ENCODE assay signal across 8 cellular contexts in the genomic region with DNA sequence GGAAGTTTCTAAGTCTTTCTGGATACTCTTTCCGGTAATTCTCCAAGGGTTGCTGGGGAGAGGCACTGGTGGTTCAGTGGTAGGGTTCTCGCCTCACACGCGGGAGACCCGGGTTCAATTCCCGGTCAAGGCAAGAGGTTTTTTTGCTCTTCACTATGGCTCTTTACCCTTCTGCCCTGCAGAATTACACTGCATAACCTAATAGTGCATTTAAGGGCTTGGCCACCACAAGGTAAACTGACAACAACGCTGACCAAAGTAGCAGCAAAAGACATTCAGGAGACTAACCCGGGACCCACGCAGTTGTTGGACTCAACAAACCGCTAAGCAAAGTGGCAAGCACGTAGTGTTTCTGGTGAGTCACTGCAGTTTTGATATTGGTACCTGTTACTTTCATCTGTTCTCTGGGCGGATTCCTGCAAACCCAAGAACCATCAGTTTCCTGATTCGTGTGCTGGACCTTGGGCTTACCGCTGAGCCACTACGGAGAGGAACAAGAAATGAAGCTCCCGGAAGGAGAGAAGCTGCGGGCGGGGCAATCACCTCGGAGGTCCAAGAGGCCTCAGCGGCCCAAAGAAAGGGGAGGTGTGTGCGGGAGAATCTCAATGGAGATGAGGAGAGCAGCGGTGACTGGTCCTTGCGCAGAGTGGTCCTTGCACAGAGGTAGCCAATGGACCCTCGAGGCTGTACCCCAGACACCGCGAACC.
DNase-seq lines count a peak whose midpoint lies in the region; ATAC-seq, FAIRE-seq and TF ChIP-seq lines count a peak whose summit lies in the region.
"Not testable (repeated sequence)": the region's sequence is repeated elsewhere in the genome, so short reads cannot be mapped to it uniquely, and the experiment has no call there.

No MANE protein-coding gene starts in this region.

- not testable (repeated sequence) for TF ChIP-seq POLR2A in HCT116 (IDR thresholded peaks at IDR 0.05; ENCODE audit: borderline replicate concordance, extremely low read depth, insufficient read depth, insufficient read length); GM12878 (IDR thresholded peaks at IDR 0.05; ENCODE audit: low read depth, low read length)

- H3K27ac ChIP-seq in CD4-positive, alpha-beta T cell (ENCODE audit: low read depth, low read length); HCT116 (ENCODE audit: low read depth, low read length); RWPE2 (ENCODE audit: poor library complexity, severe bottlenecking); GM12878 (ENCODE audit: control insufficient read depth, insufficient read depth): not testable (repeated sequence)

- not testable (repeated sequence) for FAIRE-seq in GM12878 (lab: Jason Lieb, UNC)

- not testable (repeated sequence) for H3K36me3 Mint-ChIP-seq in CD4-positive, alpha-beta T cell (ENCODE audit: low read depth); stimulated activated memory B cell treated with anti-CD40 and anti-IgM and Interleukin-4, amounts not matched to agents 10 μg/mL and 1 μg/mL and 100 μg/mL, for 72 hours

- not testable (repeated sequence) for H3K9me3 ChIP-seq in CD4-positive, alpha-beta T cell (ENCODE audit: control insufficient read depth, low read length); HCT116 (ENCODE audit: control insufficient read depth in 1 of 2, insufficient read depth in 1 of 2, low read depth in 1 of 2, low read length in 2 of 2); RWPE2 (ENCODE audit: severe bottlenecking); GM12878 (replicated peaks; ENCODE audit: control insufficient read depth, insufficient read depth, low read length)

- H3K4me2 ChIP-seq in HCT116 (ENCODE audit: low read length); GM12878 (ENCODE audit: control insufficient read depth, insufficient read depth): not testable (repeated sequence)

- H3K27me3 ChIP-seq in CD4-positive, alpha-beta T cell (ENCODE audit: control insufficient read depth, insufficient read depth, low read length); HCT116 (ENCODE audit: insufficient read depth, low read length); RWPE2 (ENCODE audit: insufficient read depth, poor library complexity, severe bottlenecking); GM12878 (replicated peaks in 1 of 2; ENCODE audit: control insufficient read depth in 2 of 2, insufficient read depth in 2 of 2, low read length in 1 of 2): not testable (repeated sequence)

- not testable (repeated sequence) for H3K79me2 ChIP-seq in HCT116 (ENCODE audit: insufficient read depth, low read length); GM12878 (ENCODE audit: control insufficient read depth, insufficient read depth, low read length)

- peak; percentile 57 for ATAC-seq in CD4-positive, alpha-beta T cell (ENCODE audit: poor library complexity)
- ATAC-seq in GM19035 (IDR thresholded peaks at IDR 0.05; ENCODE audit: unreplicated experiment) = peak; percentile 75
- ATAC-seq in HCT116 = peak; percentile 80
- peak; percentile 53 for ATAC-seq in HG03175 (IDR thresholded peaks at IDR 0.05; ENCODE audit: unreplicated experiment)
- peak; percentile 91 for ATAC-seq in RWPE2 (ENCODE audit: low read depth)
- peak; percentile 78 for ATAC-seq in GM12878
- peak; percentile 66 for ATAC-seq in left colon
- peak; percentile 71 for ATAC-seq in stimulated activated memory B cell treated with anti-CD40 and anti-IgM and Interleukin-4, amounts not matched to agents 10 μg/mL and 1 μg/mL and 100 μg/mL, for 72 hours

- H3K4me1 Mint-ChIP-seq in CD4-positive, alpha-beta T cell (ENCODE audit: low read depth); stimulated activated memory B cell treated with anti-CD40 and anti-IgM and Interleukin-4, amounts not matched to agents 10 μg/mL and 1 μg/mL and 100 μg/mL, for 72 hours: not testable (repeated sequence)

- not testable (repeated sequence) for H3K9ac ChIP-seq in HCT116 (ENCODE audit: low read length); GM12878 (ENCODE audit: control insufficient read depth, insufficient read depth, low read length)

- TF ChIP-seq EP300 in GM12878 (IDR thresholded peaks at IDR 0.05; ENCODE audit: borderline replicate concordance in 1 of 2, control insufficient read depth in 1 of 2, low read depth in 2 of 2, low read length in 2 of 2) = not testable (repeated sequence)

- not testable (repeated sequence) for H3K27ac Mint-ChIP-seq in CD4-positive, alpha-beta T cell; stimulated activated memory B cell treated with anti-CD40 and anti-IgM and Interleukin-4, amounts not matched to agents 10 μg/mL and 1 μg/mL and 100 μg/mL, for 72 hours

- intact Hi-C loops in CD4-positive, alpha-beta T cell (cut with DNase I, micrococcal nuclease); HCT116 (cut with micrococcal nuclease); GM12878 (cut with micrococcal nuclease; ENCODE audit: unreplicated experiment); left colon (cut with DNase I, micrococcal nuclease): not testable (repeated sequence)

- H3K9me2 ChIP-seq in HCT116 (ENCODE audit: insufficient read depth) = not testable (repeated sequence)

- H2AFZ ChIP-seq in HCT116 (ENCODE audit: low read depth, low read length, poor library complexity, severe bottlenecking); GM12878 (ENCODE audit: control insufficient read depth, low read depth, low read length): not testable (repeated sequence)

- H3K4me3 ChIP-seq in HCT116 (replicated peaks in 1 of 2; ENCODE audit: low read depth in 1 of 2, low read length in 2 of 2); RWPE2 (ENCODE audit: severe bottlenecking); GM12878: not testable (repeated sequence)

- RAD21 ChIA-PET in HCT116 (lab: Charles Lee; ENCODE audit: low non-redundant PET in 1 of 2, low total read pairs in 2 of 2, uncharacterized antibody in 2 of 2, unreplicated experiment in 2 of 2); GM12878 (lab: Charles Lee; ENCODE audit: unreplicated experiment): not testable (repeated sequence)

- not testable (repeated sequence) for H3K36me3 ChIP-seq in HCT116 (ENCODE audit: control insufficient read depth in 1 of 2, insufficient read depth in 2 of 2, low read length in 2 of 2); RWPE2 (ENCODE audit: low read depth); GM12878 (ENCODE audit: control insufficient read depth in 2 of 2, insufficient read depth in 2 of 2, low read length in 1 of 2)

- 4% methylated on average over 4 of the region's 26 CpGs for WGBS in GM12878 (ENCODE audit: insufficient coverage, insufficient replicate concordance, low lambda C conversion rate, missing lambda C conversion rate)

- in situ Hi-C loops in GM12878 (cut with MboI) = not testable (repeated sequence)

- POLR2A ChIA-PET in CD4-positive, alpha-beta T cell (lab: Charles Lee); HCT116 (lab: Charles Lee); GM12878 (lab: Charles Lee): not testable (repeated sequence)

- not testable (repeated sequence) for H3K27me3 Mint-ChIP-seq in CD4-positive, alpha-beta T cell; stimulated activated memory B cell treated with anti-CD40 and anti-IgM and Interleukin-4, amounts not matched to agents 10 μg/mL and 1 μg/mL and 100 μg/mL, for 72 hours

- not testable (repeated sequence) for DNase-seq in CD4-positive, alpha-beta T cell; HCT116 (ENCODE audit: low read depth, low spot score); RWPE2 (ENCODE audit: low spot score); GM12878 (ENCODE audit: low read depth, low spot score); left colon

- BruUV-seq in HCT116 (replicated peaks; lab: Mats Ljungman, UMichigan); GM12878 (replicated peaks; lab: Mats Ljungman, UMichigan): not testable (repeated sequence)

- not testable (repeated sequence) for TF ChIP-seq CTCF in CD4-positive, alpha-beta T cell (IDR thresholded peaks at IDR 0.05); HCT116 (IDR thresholded peaks at IDR 0.05 in 2 of 3, conservative IDR thresholded peaks at IDR 0.05 in 1 of 3; ENCODE audit: borderline replicate concordance in 1 of 3, insufficient read depth in 1 of 3, low read depth in 2 of 3, low read length in 2 of 3); RWPE2 (IDR thresholded peaks at IDR 0.05; ENCODE audit: poor library complexity, severe bottlenecking); GM12878 (IDR thresholded peaks at IDR 0.05 in 2 of 3, conservative IDR thresholded peaks at IDR 0.05 in 1 of 3; ENCODE audit: control insufficient read depth in 2 of 3, extremely low read depth in 1 of 3, insufficient read depth in 1 of 3, low read depth in 3 of 3, low read length in 3 of 3)

- TF ChIP-seq RAD21 in HCT116 (IDR thresholded peaks at IDR 0.05; ENCODE audit: low read depth); GM12878 (IDR thresholded peaks at IDR 0.05; ENCODE audit: insufficient read depth, low read depth, low read length): not testable (repeated sequence)

- H3K9me3 Mint-ChIP-seq in CD4-positive, alpha-beta T cell; stimulated activated memory B cell treated with anti-CD40 and anti-IgM and Interleukin-4, amounts not matched to agents 10 μg/mL and 1 μg/mL and 100 μg/mL, for 72 hours: not testable (repeated sequence)

- H3K4me3 Mint-ChIP-seq in CD4-positive, alpha-beta T cell; stimulated activated memory B cell treated with anti-CD40 and anti-IgM and Interleukin-4, amounts not matched to agents 10 μg/mL and 1 μg/mL and 100 μg/mL, for 72 hours: not testable (repeated sequence)

- not testable (repeated sequence) for H3K4me1 ChIP-seq in HCT116 (ENCODE audit: control insufficient read depth in 1 of 2, insufficient read depth in 2 of 2, low read length in 2 of 2); RWPE2 (ENCODE audit: insufficient read depth, poor library complexity, severe bottlenecking); GM12878 (ENCODE audit: control insufficient read depth, insufficient read depth, low read length)

- SMC1A ChIA-PET in GM12878 (lab: Charles Lee; ENCODE audit: uncharacterized antibody, unreplicated experiment) = not testable (repeated sequence)

- CTCF ChIA-PET in CD4-positive, alpha-beta T cell (lab: Charles Lee); HCT116 (lab: Charles Lee); GM12878 (lab: Yijun Ruan, JAX): not testable (repeated sequence)

- H4K20me1 ChIP-seq in HCT116 (ENCODE audit: insufficient read depth); GM12878 (ENCODE audit: control insufficient read depth, insufficient read depth): not testable (repeated sequence)
